In genomic region chr16:67667817-67668494, GRCh38 we compare ENCODE assay signal across 8 cellular contexts. TPM values are rescaled to one million over a fixed set of nuclear protein-coding genes. Genes with fewer than 3 reads are reported as not detected.
DNase-seq lines count a peak whose midpoint lies in the region; ATAC-seq and TF ChIP-seq lines count a peak whose summit lies in the region.

No MANE protein-coding gene starts in this region.

- DNase-seq in Kasumi-1 (lab: John Stamatoyannopoulos, UW) (peak; percentile 96 to 97), SK-MEL-5 (ENCODE audit: low read depth, low spot score) (peak; percentile 92), glutamatergic neuron (peak; percentile 87), posterior cingulate gyrus (peak; percentile 69 to 98 (median 88)), transverse colon (peak; percentile 87)

- intact Hi-C loops in posterior cingulate gyrus (cut with DNase I) (loop anchor here (1.0 to 10.0 kb wide), 4 partner anchors 54 to 177 kb away; partner anchors contain the start of genes CENPT, CTCF, NUTF2 and THAP11), transverse colon (cut with DNase I; ENCODE audit: low total_unique reads) (loop anchor here (2.0 to 5.0 kb wide), 2 partner anchors 105 to 146 kb away; partner anchors contain the start of gene CTCF)

- peak overlapping the region; percentile 83 for H3K4me3 Mint-ChIP-seq in activated naive CD4-positive, alpha-beta T cell treated with anti-CD3 and anti-CD28 coated beads, Interleukin-2, amount 50 U/mL, for 24 hours
- peak overlapping the region; percentile 92 for H3K4me3 Mint-ChIP-seq in glutamatergic neuron (ENCODE audit: unreplicated experiment)

- TF ChIP-seq POLR2A in transverse colon (IDR thresholded peaks at IDR 0.05): no peak

- WGBS in transverse colon (ENCODE audit: low coverage in 1 of 2), 2 donors: 32% methylated on average over 10 of the region's 18 CpGs; no CpG with 5 or more reads in 1 of the 2 donors

- H3K27ac Mint-ChIP-seq in activated naive CD4-positive, alpha-beta T cell treated with anti-CD3 and anti-CD28 coated beads, Interleukin-2, amount 50 U/mL, for 24 hours: no peak overlapping the region
- H3K27ac Mint-ChIP-seq in glutamatergic neuron (ENCODE audit: unreplicated experiment): peak overlapping the region; percentile 96

- H3F3A ChIP-seq in DOHH2 (ENCODE audit: control insufficient read depth, insufficient read depth): 0 out of 2 replicates have a peak, but pooled peaks cover 2% of the 10 kb centered on the region

- no peak for TF ChIP-seq EP300 in transverse colon (IDR thresholded peaks at IDR 0.05; ENCODE audit: low read depth)

- in situ Hi-C loops in SK-MEL-5 (cut with HindIII; ENCODE audit: low pct_unique_long_range_greater_than_20kb, low sequenced_read_pairs) (no loop called here), transverse colon (cut with MboI; ENCODE audit: low pct_ligation_motif_present in 1 of 4, low pct_unique_long_range_greater_than_20kb in 1 of 4, low sequenced_read_pairs in 3 of 4) (loop anchor here in 3 of 4 donors (10.0 to 25.0 kb wide), 2 partner anchors 106 to 143 kb away; partner anchors contain the start of genes CTCF (in 2 of the 3) and RIPOR1 (in 1 of the 3))

- peaks cover 42% of the 10 kb centered on the region for H3K4me1 ChIP-seq in DOHH2 (ENCODE audit: control insufficient read depth, low read length)
- peaks cover 19 to 33% (median 28%) of the 10 kb centered on the region in 4 donors for H3K4me1 ChIP-seq in transverse colon

- H3K9me3 ChIP-seq in DOHH2 (ENCODE audit: control insufficient read depth, insufficient read depth, low read length): no peaks in the 10 kb centered on the region
- H3K9me3 ChIP-seq in transverse colon: no peaks in the 10 kb centered on the region

- peaks cover 16% of the 10 kb centered on the region for H3K4me1 Mint-ChIP-seq in activated naive CD4-positive, alpha-beta T cell treated with anti-CD3 and anti-CD28 coated beads, Interleukin-2, amount 50 U/mL, for 24 hours
- H3K4me1 Mint-ChIP-seq in glutamatergic neuron (ENCODE audit: low read depth, unreplicated experiment): peaks cover 27% of the 10 kb centered on the region

- H3K36me3 Mint-ChIP-seq in activated naive CD4-positive, alpha-beta T cell treated with anti-CD3 and anti-CD28 coated beads, Interleukin-2, amount 50 U/mL, for 24 hours: no peaks in the 10 kb centered on the region
- no peaks in the 10 kb centered on the region for H3K36me3 Mint-ChIP-seq in glutamatergic neuron (ENCODE audit: unreplicated experiment)

- no peaks in the 10 kb centered on the region for H3K27me3 Mint-ChIP-seq in activated naive CD4-positive, alpha-beta T cell treated with anti-CD3 and anti-CD28 coated beads, Interleukin-2, amount 50 U/mL, for 24 hours
- peaks cover 22% of the 10 kb centered on the region for H3K27me3 Mint-ChIP-seq in glutamatergic neuron (ENCODE audit: unreplicated experiment)

- peak overlapping the region; percentile 42 for H3K27ac ChIP-seq in DOHH2 (ENCODE audit: low read depth, low read length)
- H3K27ac ChIP-seq in transverse colon: peak overlapping the region; percentile 86 to 95 (median 88)

- H3K9me3 Mint-ChIP-seq in activated naive CD4-positive, alpha-beta T cell treated with anti-CD3 and anti-CD28 coated beads, Interleukin-2, amount 50 U/mL, for 24 hours: no peaks in the 10 kb centered on the region
- H3K9me3 Mint-ChIP-seq in glutamatergic neuron (ENCODE audit: unreplicated experiment): peaks cover 10% of the 10 kb centered on the region

- no peaks in the 10 kb centered on the region for H3K9me2 ChIP-seq in DOHH2 (replicated peaks; ENCODE audit: control insufficient read depth, low read length)

- H4K20me1 ChIP-seq in DOHH2 (ENCODE audit: control insufficient read depth, insufficient read depth, low read depth, low read length): no peaks in the 10 kb centered on the region

- H3K4me3 ChIP-seq in DOHH2 (ENCODE audit: low read length) (peak overlapping the region; percentile 90), transverse colon (peak overlapping the region in 2 of 4 donors; percentile 82 to 91)

- H3K27me3 ChIP-seq in DOHH2 (ENCODE audit: control insufficient read depth, low read length) (no peaks in the 10 kb centered on the region), transverse colon (no peaks in the 10 kb centered on the region)

- no peaks in the 10 kb centered on the region for H3K79me2 ChIP-seq in DOHH2 (ENCODE audit: control insufficient read depth, low read length)

- H3K4me2 ChIP-seq in DOHH2 (ENCODE audit: low read length): peak overlapping the region; percentile 99

- H3K36me3 ChIP-seq in DOHH2 (ENCODE audit: control insufficient read depth, low read length) (peaks cover 2% of the 10 kb centered on the region; the same call in 1 of the 2 replicates), transverse colon (no peaks in the 10 kb centered on the region)

- TF ChIP-seq CTCF in DOHH2 (IDR thresholded peaks at IDR 0.05; ENCODE audit: low read depth, low read length, poor library complexity, severe bottlenecking) (peak; percentile 88), glutamatergic neuron (IDR thresholded peaks at IDR 0.05; ENCODE audit: partially characterized antibody, unreplicated experiment) (peak; percentile 81), transverse colon (IDR thresholded peaks at IDR 0.05) (peak; percentile 75 to 96 (median 85))

- peak; percentile 72 for ATAC-seq in GM21723 (IDR thresholded peaks at IDR 0.05; ENCODE audit: unreplicated experiment)

RNA-seq across cellular contexts. Expression of gene C16orf86, which starts 1.3 kb away (rescaled TPM):
- total RNA-seq in SK-MEL-5 (2014; rRNA removed; shearing (Covaris generic)): 0.98 and 3.1 TPM in 2 replicates
- 5.3 and 7.6 TPM in 2 replicates for polyA plus RNA-seq in SK-MEL-5 (2015; cell fraction: cytosol; rRNA removed)
- polyA plus RNA-seq in SK-MEL-5 (2015; cell fraction: nucleus; rRNA removed): 21.3 and 39.4 TPM in 2 replicates
- 3.4 TPM for total RNA-seq in glutamatergic neuron (ENCODE audit: unreplicated experiment)
- 1 to 10 TPM in 3 of 4 donors, under 1 TPM in 1; 0.60 to 7.1 (median 4.4) TPM for total RNA-seq in transverse colon

RNA-seq across cellular contexts. Expression of gene ENKD1, which starts 1.4 kb away (rescaled TPM):
- total RNA-seq in SK-MEL-5 (2014; rRNA removed; shearing (Covaris generic)): 6.4 and 9.1 TPM in 2 replicates
- 8.1 and 11.0 TPM in 2 replicates for polyA plus RNA-seq in SK-MEL-5 (2015; cell fraction: cytosol; rRNA removed)
- polyA plus RNA-seq in SK-MEL-5 (2015; cell fraction: nucleus; rRNA removed): 12.3 and 20.3 TPM in 2 replicates
- total RNA-seq in glutamatergic neuron (ENCODE audit: unreplicated experiment) (19.0 TPM), transverse colon (10 to 100 TPM; 12.5 to 20.9 (median 15.3) TPM)

RNA-seq across cellular contexts. Expression of gene PARD6A, which starts 7.2 kb away (rescaled TPM):
- 0.34 and 0.51 TPM in 2 replicates for total RNA-seq in SK-MEL-5 (2014; rRNA removed; shearing (Covaris generic))
- polyA plus RNA-seq in SK-MEL-5 (2015; cell fraction: cytosol; rRNA removed): 1.5 and 2.1 TPM in 2 replicates
- 0.35 TPM in 1 of 2 replicates, not detected in the other for polyA plus RNA-seq in SK-MEL-5 (2015; cell fraction: nucleus; rRNA removed)
- total RNA-seq in glutamatergic neuron (ENCODE audit: unreplicated experiment) (18.7 TPM), transverse colon (10 to 100 TPM in 2 of 4 donors, 1 to 10 TPM in 2; 6.3 to 36.7 (median 9.4) TPM)

RNA-seq across cellular contexts. Expression of gene ACD, which starts 7.9 kb away (rescaled TPM):
- 17.4 and 18.3 TPM in 2 replicates for total RNA-seq in SK-MEL-5 (2014; rRNA removed; shearing (Covaris generic))
- 28.3 and 32.4 TPM in 2 replicates for polyA plus RNA-seq in SK-MEL-5 (2015; cell fraction: cytosol; rRNA removed)
- 54.0 and 62.9 TPM in 2 replicates for polyA plus RNA-seq in SK-MEL-5 (2015; cell fraction: nucleus; rRNA removed)
- total RNA-seq in glutamatergic neuron (ENCODE audit: unreplicated experiment) (33.3 TPM), transverse colon (10 to 100 TPM in 3 of 4 donors, 1 to 10 TPM in 1; 2.0 to 76.3 (median 15.7) TPM)

RNA-seq across cellular contexts. Expression of gene CARMIL2, which starts 23.0 kb away (rescaled TPM):
- 0.16 and 0.40 TPM in 2 replicates for total RNA-seq in SK-MEL-5 (2014; rRNA removed; shearing (Covaris generic))
- polyA plus RNA-seq in SK-MEL-5 (2015; cell fraction: cytosol; rRNA removed): 0.99 and 1.3 TPM in 2 replicates
- 4.7 and 5.9 TPM in 2 replicates for polyA plus RNA-seq in SK-MEL-5 (2015; cell fraction: nucleus; rRNA removed)
- 37.1 TPM for total RNA-seq in glutamatergic neuron (ENCODE audit: unreplicated experiment)
- 1 to 10 TPM in 2 of 4 donors, under 1 TPM in 1, not detected in 1; 0.96 to 9.0 (median 7.6) TPM for total RNA-seq in transverse colon
